ENCODE assay signal across 8 cellular contexts in genomic region chr6:57172136-57173055, GRCh38. TPM values are rescaled to one million over a fixed set of nuclear protein-coding genes. Genes with fewer than 3 reads are reported as not detected.
DNase-seq lines count a peak whose midpoint lies in the region; ATAC-seq and TF ChIP-seq lines count a peak whose summit lies in the region.

TSS of gene BAG2 (plus strand) at chr6:57172326. CDS start at chr6:57172698, 372 bp downstream.

- H3K9me3 Mint-ChIP-seq in activated T-cell treated with anti-CD3 and anti-CD28 coated beads, Interleukin-2, amount 50 U/mL, for 24 hours: no peaks in the 10 kb centered on the region

- H3K4me1 Mint-ChIP-seq in activated T-cell treated with anti-CD3 and anti-CD28 coated beads, Interleukin-2, amount 50 U/mL, for 24 hours (ENCODE audit: low read depth): peaks cover 42% of the 10 kb centered on the region

- peaks cover 27% of the 10 kb centered on the region; the same call in 1 of the 2 replicates for H3F3A ChIP-seq in PC-9 (ENCODE audit: insufficient read depth, low read depth)

- peak within 1 kb of the TSS; percentile 91 for H2AFZ ChIP-seq in PC-9

- H3K27ac ChIP-seq in PC-9: peak within 1 kb of the TSS; percentile 87
- H3K27ac ChIP-seq in muscle layer of duodenum (ENCODE audit: low read length): peak within 1 kb of the TSS; percentile 89

- peak within 1 kb of the TSS; percentile 95 for H3K27ac Mint-ChIP-seq in activated T-cell treated with anti-CD3 and anti-CD28 coated beads, Interleukin-2, amount 50 U/mL, for 24 hours

- TSS peak; percentile 42 for BruUV-seq in PC-9 (replicated peaks; lab: Mats Ljungman, UMichigan)

- H3K79me2 ChIP-seq in PC-9 (ENCODE audit: low read depth): peaks cover 48% of the 10 kb centered on the region

- peaks cover 48% of the 10 kb centered on the region for H3K36me3 Mint-ChIP-seq in activated T-cell treated with anti-CD3 and anti-CD28 coated beads, Interleukin-2, amount 50 U/mL, for 24 hours (ENCODE audit: low read depth)

- H3K36me3 ChIP-seq in PC-9 (ENCODE audit: low read depth): peaks cover 10% of the 10 kb centered on the region
- H3K36me3 ChIP-seq in muscle layer of duodenum (ENCODE audit: control insufficient read depth in 1 of 2, insufficient read depth in 2 of 2, low read length in 2 of 2): no peaks in the 10 kb centered on the region

- peaks cover 30% of the 10 kb centered on the region for H3K4me1 ChIP-seq in PC-9 (replicated peaks; ENCODE audit: insufficient read depth)
- H3K4me1 ChIP-seq in muscle layer of duodenum (ENCODE audit: control insufficient read depth in 1 of 2, insufficient read depth in 2 of 2, low read length in 2 of 2): peaks cover 0 to 19% of the 10 kb centered on the region in 2 donors

- peak within 1 kb of the TSS; percentile 88 for H3K4me2 ChIP-seq in PC-9

- H3K9me3 ChIP-seq in PC-9 (ENCODE audit: insufficient read depth, low read depth): no peaks in the 10 kb centered on the region
- no peaks in the 10 kb centered on the region for H3K9me3 ChIP-seq in muscle layer of duodenum (ENCODE audit: control insufficient read depth in 1 of 2, low read length in 2 of 2)

- POLR2A ChIA-PET in PC-9 (lab: Charles Lee; ENCODE audit: unreplicated experiment): interaction anchor here (0.6 to 0.7 kb wide), 3 partner anchors 11 to 479 kb away, joined by 4 to 5 read pairs (median 5); no protein-coding TSS in a partner anchor

- intact Hi-C loops in PC-9 (cut with micrococcal nuclease; ENCODE audit: unreplicated experiment): loop anchor here (1.0 to 10.0 kb wide), 3 partner anchors 83 to 268 kb away; partner anchors contain the start of gene BEND6

- peak within 1 kb of the TSS; percentile 89 for H3K4me3 Mint-ChIP-seq in activated T-cell treated with anti-CD3 and anti-CD28 coated beads, Interleukin-2, amount 50 U/mL, for 24 hours

- no peaks in the 10 kb centered on the region for H3K9me2 ChIP-seq in PC-9 (ENCODE audit: insufficient read depth)

- no peak; the same call in 1 of the 2 replicates for TF ChIP-seq CTCF in PC-9 (conservative IDR thresholded peaks at IDR 0.05)

- no peaks in the 10 kb centered on the region for H3K27me3 Mint-ChIP-seq in activated T-cell treated with anti-CD3 and anti-CD28 coated beads, Interleukin-2, amount 50 U/mL, for 24 hours

- DNase-seq in DMS153 treated with DMSO at 0.1 percent for 48 hours (lab: John Stamatoyannopoulos, UW; ENCODE audit: unreplicated experiment) (peak; percentile 51), HuH-7.5 (ENCODE audit: low spot score) (peak; percentile 56), PC-9 (peak; percentile 73 to 85)
- peak; percentile 93 for DNase-seq in activated T-cell treated with anti-CD3 and anti-CD28 coated beads, Interleukin-2, amount 50 U/mL, for 24 hours
- peak; percentile 84 for DNase-seq in stimulated activated CD8-positive, alpha-beta memory T cell treated with anti-CD3 and anti-CD28 coated beads, Interleukin-7, amount 100 ng/mL, for 24 hours (ENCODE audit: low read depth)

- H3K27me3 ChIP-seq in PC-9 (ENCODE audit: insufficient read depth, low read depth) (no peaks in the 10 kb centered on the region), muscle layer of duodenum (ENCODE audit: low read depth, low read length) (no peaks in the 10 kb centered on the region)

- H4K20me1 ChIP-seq in PC-9 (ENCODE audit: insufficient read depth): no peaks in the 10 kb centered on the region; the same call in 1 of the 2 replicates

- ATAC-seq in GM21526 (IDR thresholded peaks at IDR 0.05; ENCODE audit: low FRiP score, unreplicated experiment): peak; percentile 88
- ATAC-seq in esophagus mucosa: peak; percentile 87

- CTCF ChIA-PET in PC-9 (lab: Charles Lee): interaction anchor here (0.5 to 1.4 kb wide), 2 partner anchors 217 to 269 kb away, joined by 4 to 5 read pairs; no protein-coding TSS in a partner anchor

- peak within 1 kb of the TSS; percentile 91 for H3K4me3 ChIP-seq in PC-9
- peak within 1 kb of the TSS; percentile 68 to 76 for H3K4me3 ChIP-seq in muscle layer of duodenum (ENCODE audit: low read depth in 1 of 2, low read length in 2 of 2)

RNA-seq across cellular contexts. Expression of gene BAG2, which starts in this region (rescaled TPM):
- 9.0 and 11.0 TPM in 2 replicates for total RNA-seq in PC-9 (2021)
- total RNA-seq in esophagus mucosa: 0.24 TPM

Comparison
In these comparisons a context has a peak if more than half of its experiments do, and no peak if none do; other contexts are left out.
1. Peak in every context shown above with its lines: DNase-seq, ATAC-seq, H3K4me3 ChIP-seq and H3K27ac ChIP-seq.
2. Peak in ATAC-seq in esophagus mucosa; RNA of the gene not detected or under 1 TPM.